In the genomic region with DNA sequence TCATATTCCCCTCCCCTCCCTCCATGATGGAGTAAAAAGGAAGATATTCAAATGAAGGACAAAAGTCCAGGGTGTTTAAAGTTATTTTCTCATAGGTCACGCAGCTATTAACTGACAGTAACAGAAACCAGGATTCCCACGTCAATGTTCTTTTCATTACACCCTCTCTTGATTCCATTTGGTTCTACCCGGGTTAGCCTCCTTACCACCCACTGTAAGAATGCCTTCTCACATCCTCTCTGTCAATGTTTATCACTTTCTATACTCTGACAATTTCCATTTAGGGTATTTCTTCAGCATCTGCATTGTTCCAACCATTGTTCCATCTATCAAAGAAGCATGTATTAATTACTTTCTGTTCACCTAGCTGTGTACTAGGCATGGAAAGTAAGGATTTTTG, we compare ENCODE assay signal across 17 cellular contexts.
"Had no signal": no experiment of that assay in that cellular context is flagged by ENCODE, and none has a peak within 500 bp of the region (broad histone marks: within the 10 kb centered on the region; RNA-seq: fewer than 3 reads in every experiment).

No MANE protein-coding gene starts in this region.

- H3K27me3 Mint-ChIP-seq: activated naive CD4-positive, alpha-beta T cell treated with anti-CD3 and anti-CD28 coated beads, Interleukin-2, amount 10 ng/mL, durations not matched to agents 7 days and 5 days; naive thymus-derived CD4-positive, alpha-beta T cell had no signal

- H3K4me1 ChIP-seq: testis had no signal

- H3K27ac Mint-ChIP-seq: activated naive CD4-positive, alpha-beta T cell treated with anti-CD3 and anti-CD28 coated beads, Interleukin-2, amount 10 ng/mL, durations not matched to agents 7 days and 5 days; activated T-helper 1 cell treated with anti-CD3 and anti-CD28 coated beads, Interleukin-12 subunit alpha, Interleukin-12 subunit beta, Interleukin-2, Interleukin-4 antibody, amounts not matched to agents 30 ng/mL and 10 ng/mL and 1 ng/mL, durations not matched to agents 14 hours and 24 hours and 36 hours; naive thymus-derived CD4-positive, alpha-beta T cell; WTC11 had no signal

- ATAC-seq: lower lobe of right lung; naive thymus-derived CD4-positive, alpha-beta T cell; right lobe of liver; stimulated activated naive CD8-positive, alpha-beta T cell treated with anti-CD3 and anti-CD28 coated beads, Interleukin-15, Interleukin-2, amounts not matched to agents 100 U/mL and 50 U/mL, for 24 hours; WTC11 had no signal

- DNase-seq: activated CD4-positive, alpha-beta T cell treated with anti-CD3 and anti-CD28 coated beads for 48 hours; activated naive CD4-positive, alpha-beta T cell treated with anti-CD3 and anti-CD28 coated beads, Interleukin-2, amount 10 ng/mL, durations not matched to agents 7 days and 5 days; adrenal gland; caudate nucleus; cortex of kidney; effector memory CD4-positive, alpha-beta T cell; hippocampal formation; lower lobe of right lung; naive thymus-derived CD4-positive, alpha-beta T cell; right lobe of liver; spleen; stimulated activated CD4-positive, alpha-beta T cell treated with anti-CD3 and anti-CD28 coated beads, Interleukin-2, amount 100 ng/mL, for 24 hours; stimulated activated naive CD8-positive, alpha-beta T cell treated with anti-CD3 and anti-CD28 coated beads, Interleukin-15, Interleukin-2, amounts not matched to agents 100 U/mL and 50 U/mL, for 24 hours; T-helper 1 cell; testis had no signal

- H3K27me3 ChIP-seq: adrenal gland, right lobe of liver, spleen, testis had no signal

- H3K36me3 Mint-ChIP-seq: activated naive CD4-positive, alpha-beta T cell treated with anti-CD3 and anti-CD28 coated beads, Interleukin-2, amount 10 ng/mL, durations not matched to agents 7 days and 5 days had no signal

- H3K36me3 ChIP-seq: adrenal gland, lower lobe of right lung, right lobe of liver had no signal

- H3K9me3 ChIP-seq: adrenal gland, lower lobe of right lung, right lobe of liver, spleen, testis had no signal

- H3K4me3 ChIP-seq: adrenal gland, lower lobe of right lung, right lobe of liver, spleen, testis had no signal

- H3K27ac ChIP-seq: lower lobe of right lung, right lobe of liver, spleen, testis had no signal

- H3K4me3 Mint-ChIP-seq: activated naive CD4-positive, alpha-beta T cell treated with anti-CD3 and anti-CD28 coated beads, Interleukin-2, amount 10 ng/mL, durations not matched to agents 7 days and 5 days; activated T-helper 1 cell treated with anti-CD3 and anti-CD28 coated beads, Interleukin-12 subunit alpha, Interleukin-12 subunit beta, Interleukin-2, Interleukin-4 antibody, amounts not matched to agents 30 ng/mL and 10 ng/mL and 1 ng/mL, durations not matched to agents 14 hours and 24 hours and 36 hours; naive thymus-derived CD4-positive, alpha-beta T cell; WTC11 had no signal

- H3K9me3 Mint-ChIP-seq: activated naive CD4-positive, alpha-beta T cell treated with anti-CD3 and anti-CD28 coated beads, Interleukin-2, amount 10 ng/mL, durations not matched to agents 7 days and 5 days; WTC11 had no signal
